In the genomic region with DNA sequence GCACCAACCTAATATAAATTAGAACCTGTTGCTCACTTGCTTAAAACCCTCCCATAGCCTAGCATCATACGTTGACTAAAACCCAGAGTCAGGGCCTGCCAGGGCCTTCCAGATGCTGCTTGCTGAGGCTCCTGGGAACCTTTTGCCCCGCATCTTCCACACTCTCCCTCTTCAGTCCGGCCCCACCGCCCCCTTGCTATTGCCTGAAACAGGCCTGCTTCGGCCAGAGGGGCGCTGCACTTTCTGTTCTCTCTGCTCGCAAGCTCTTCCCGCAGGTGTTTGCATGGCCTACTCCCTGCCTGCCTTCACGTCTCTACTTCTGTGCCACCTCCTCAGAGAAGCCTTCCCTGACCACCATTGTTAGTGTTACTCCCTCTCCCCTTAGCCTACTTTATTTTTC, we compare ENCODE assay signal across 1 cellular context.
A peak's percentile ranks its signal among the peaks of the same experiment; 100 is the strongest.
TF ChIP-seq lines count a peak whose summit lies in the region.

No MANE protein-coding gene starts in this region.

TF ChIP-seq in K562, 482 proteins besides CTCF, POLR2A, EP300 and RAD21:
- TF ChIP-seq ZFP36 (IDR thresholded peaks at IDR 0.05; ENCODE audit: low read depth, low read length, partially characterized antibody) = peak; percentile 23
- no peak for TF ChIP-seq ZNF449 (CRISPR knock-in tag; IDR thresholded peaks at IDR 0.05)
- no peak for TF ChIP-seq AFF4 (CRISPR knock-in tag; IDR thresholded peaks at IDR 0.05)
- TF ChIP-seq THAP12 (CRISPR knock-in tag; IDR thresholded peaks at IDR 0.05) = no peak
- TF ChIP-seq ZNF212 (CRISPR knock-in tag; IDR thresholded peaks at IDR 0.05) = no peak
- TF ChIP-seq, protein P1, sequence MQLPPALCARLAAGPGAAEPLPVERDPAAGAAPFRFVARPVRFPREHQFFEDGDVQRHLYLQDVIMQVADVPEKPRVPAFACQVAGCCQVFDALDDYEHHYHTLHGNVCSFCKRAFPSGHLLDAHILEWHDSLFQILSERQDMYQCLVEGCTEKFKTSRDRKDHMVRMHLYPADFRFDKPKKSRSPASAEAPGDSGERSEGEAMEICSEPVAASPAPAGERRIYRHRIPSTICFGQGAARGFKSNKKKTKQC (CRISPR knock-in tag; IDR thresholded peaks at IDR 0.05) = no peak
